Comparison of ENCODE assay signal across 1 cellular context in the genomic region with DNA sequence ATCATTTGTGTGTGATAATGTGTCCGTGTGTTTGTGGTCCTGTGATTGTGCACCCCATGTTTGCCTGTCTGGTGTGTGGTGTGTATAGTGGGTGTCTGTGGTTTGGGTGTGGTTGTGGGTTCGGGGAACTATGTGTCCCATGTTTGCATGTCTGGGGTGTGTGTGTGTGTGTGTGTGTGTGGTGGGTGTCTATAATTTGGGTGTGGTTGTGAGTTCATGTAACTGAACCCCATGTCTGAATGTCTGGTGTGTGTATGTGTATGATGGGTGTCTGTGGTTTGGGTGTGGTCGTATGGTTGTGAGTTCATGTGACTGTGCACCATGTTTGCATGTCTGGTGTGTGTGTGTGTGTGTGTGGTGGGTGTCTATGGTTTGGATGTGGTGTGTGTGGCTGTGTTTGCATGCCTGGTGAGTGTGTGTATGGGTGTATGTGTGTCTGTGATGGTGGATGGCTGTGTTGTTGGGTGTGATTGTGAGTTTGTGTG.
A peak's percentile ranks its signal among the peaks of the same experiment; 100 is the strongest.
TF ChIP-seq lines count a peak whose summit lies in the region.

No MANE protein-coding gene starts in this region.

TF ChIP-seq in GM12878, 131 proteins besides CTCF, POLR2A, EP300 and RAD21:
- TF ChIP-seq BMI1 (IDR thresholded peaks at IDR 0.05; ENCODE audit: borderline replicate concordance), result no peak
- no peak for TF ChIP-seq NR2F1 (conservative IDR thresholded peaks at IDR 0.05)
- peak; percentile 41; the same call in 1 of the 2 replicates for TF ChIP-seq HDGF (IDR thresholded peaks at IDR 0.05)
- TF ChIP-seq PAX8 (IDR thresholded peaks at IDR 0.05), result no peak
- TF ChIP-seq, protein P1, sequence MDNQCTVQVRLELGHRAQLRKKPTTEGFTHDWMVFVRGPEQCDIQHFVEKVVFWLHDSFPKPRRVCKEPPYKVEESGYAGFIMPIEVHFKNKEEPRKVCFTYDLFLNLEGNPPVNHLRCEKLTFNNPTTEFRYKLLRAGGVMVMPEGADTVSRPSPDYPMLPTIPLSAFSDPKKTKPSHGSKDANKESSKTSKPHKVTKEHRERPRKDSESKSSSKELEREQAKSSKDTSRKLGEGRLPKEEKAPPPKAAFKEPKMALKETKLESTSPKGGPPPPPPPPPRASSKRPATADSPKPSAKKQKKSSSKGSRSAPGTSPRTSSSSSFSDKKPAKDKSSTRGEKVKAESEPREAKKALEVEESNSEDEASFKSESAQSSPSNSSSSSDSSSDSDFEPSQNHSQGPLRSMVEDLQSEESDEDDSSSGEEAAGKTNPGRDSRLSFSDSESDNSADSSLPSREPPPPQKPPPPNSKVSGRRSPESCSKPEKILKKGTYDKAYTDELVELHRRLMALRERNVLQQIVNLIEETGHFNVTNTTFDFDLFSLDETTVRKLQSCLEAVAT (IDR thresholded peaks at IDR 0.05), result peak; percentile 50; the same call in 1 of the 2 replicates
- 0 out of 4 replicates have a peak, but pooled peaks of 1 of the 2 experiments have one; percentile 13 for TF ChIP-seq BHLHE40 (IDR thresholded peaks at IDR 0.05; ENCODE audit: borderline replicate concordance in 1 of 2, low read depth in 2 of 2, low read length in 1 of 2)
